1 cellular context compared by ENCODE assay signal in the genomic region with DNA sequence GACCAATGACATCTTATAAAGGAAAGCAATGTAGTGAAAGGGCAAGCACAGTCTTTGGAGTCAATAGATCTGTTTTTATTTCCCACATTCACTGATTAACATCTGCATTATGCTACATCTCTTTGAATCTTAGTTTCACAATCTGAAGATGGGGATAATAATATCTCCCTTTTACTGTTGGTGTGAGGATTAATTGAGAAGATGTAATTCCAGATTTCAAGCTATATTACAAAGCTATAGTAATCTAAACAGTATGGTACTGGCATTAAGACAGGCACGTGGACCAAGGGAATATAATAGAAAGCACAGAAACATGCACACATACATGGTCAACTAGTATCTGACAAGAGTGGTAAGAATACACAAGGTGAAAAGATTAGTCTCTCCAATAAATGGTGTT.
TF ChIP-seq lines count a peak whose summit lies in the region.

No MANE protein-coding gene starts in this region.

TF ChIP-seq in A549, 52 proteins besides CTCF, POLR2A, EP300 and RAD21 (continued from another document):
- TF ChIP-seq REST (IDR thresholded peaks at IDR 0.05): no peak
- TF ChIP-seq NPAS2 (CRISPR knock-in tag; IDR thresholded peaks at IDR 0.05; ENCODE audit: borderline replicate concordance): no peak
- no peak for TF ChIP-seq ZSCAN20 (CRISPR knock-in tag; IDR thresholded peaks at IDR 0.05)
- TF ChIP-seq HES2 (IDR thresholded peaks at IDR 0.05): no peak
- no peak for TF ChIP-seq KDM5A (IDR thresholded peaks at IDR 0.05)
- no peak for TF ChIP-seq ELK1 (IDR thresholded peaks at IDR 0.05; ENCODE audit: low read depth, low read length)
